10 cellular contexts compared by ENCODE assay signal in the genomic region with DNA sequence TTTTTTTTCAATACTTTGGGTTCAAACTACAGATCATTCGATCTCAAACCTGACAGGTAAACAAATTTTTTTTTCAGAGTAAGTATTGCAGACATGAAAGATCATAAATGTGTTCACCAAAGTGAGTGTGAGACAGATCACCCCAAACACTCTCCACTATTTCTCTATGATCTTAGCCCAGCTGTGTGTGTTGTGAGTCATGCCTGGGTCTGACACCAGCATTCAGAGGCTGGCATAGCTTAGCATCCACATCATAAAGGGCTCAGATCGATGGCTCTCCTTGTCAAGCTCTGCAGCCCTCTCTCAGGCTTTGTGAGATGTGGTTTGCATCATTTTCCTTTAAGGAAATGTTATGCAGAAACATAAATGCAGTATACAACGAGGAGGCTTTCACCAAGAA.
A peak's percentile ranks its signal among the peaks of the same experiment; 100 is the strongest.
DNase-seq lines count a peak whose midpoint lies in the region; ATAC-seq and TF ChIP-seq lines count a peak whose summit lies in the region.
"Had no signal": no experiment of that assay in that cellular context is flagged by ENCODE, and none has a peak within 500 bp of the region (broad histone marks: within the 10 kb centered on the region; RNA-seq: fewer than 3 reads in every experiment).

No MANE protein-coding gene starts in this region.

- TF ChIP-seq EP300 in neural cell (conservative IDR thresholded peaks at IDR 0.05; ENCODE audit: poor library complexity, severe bottlenecking): no peak

- no peak for ATAC-seq in GM19467 (IDR thresholded peaks at IDR 0.05; ENCODE audit: unreplicated experiment)

- no peaks in the 10 kb centered on the region for H3F3A ChIP-seq in neural cell (ENCODE audit: insufficient read depth, low read length, poor library complexity, severe bottlenecking)

- DNase-seq in EL: peak; percentile 82
- peak; percentile 28 for DNase-seq in NAMALWA (ENCODE audit: low spot score)
- DNase-seq in colonic mucosa: no peak
- DNase-seq in activated gamma-delta T cell treated with Interleukin-2 at 50 U/mL for 16 hours: no peak
- DNase-seq in 8988T: no peak
- DNase-seq in SKM-1 treated with dmso at 0.1 percent for 144 hours (lab: John Stamatoyannopoulos, UW; ENCODE audit: unreplicated experiment): no peak
- DNase-seq: NCI-H510A had no signal

- TF ChIP-seq CTCF in colonic mucosa (IDR thresholded peaks at IDR 0.05): no peak
- no peak for TF ChIP-seq CTCF in neural cell (IDR thresholded peaks at IDR 0.05; ENCODE audit: poor library complexity, severe bottlenecking)

- no peaks in the 10 kb centered on the region for H3K36me3 ChIP-seq in colonic mucosa
- H3K36me3 ChIP-seq in neural cell (ENCODE audit: insufficient read depth, low read length): no peaks in the 10 kb centered on the region
- H3K36me3 ChIP-seq: prostate gland had no signal

- intact Hi-C loops in colonic mucosa (cut with DNase I): no loop called here

- no peak for TF ChIP-seq RAD21 in neural cell (conservative IDR thresholded peaks at IDR 0.05)

- H3K9ac ChIP-seq in colonic mucosa (ENCODE audit: low read depth in 2 of 2, low read length in 2 of 2) (no peak overlapping the region), neural cell (ENCODE audit: low read length) (peak overlapping the region; percentile 27)

- H3K27me3 ChIP-seq in colonic mucosa (no peaks in the 10 kb centered on the region), neural cell (ENCODE audit: insufficient read depth, low read depth, low read length) (no peaks in the 10 kb centered on the region)

- peak overlapping the region; percentile 85 for H3K27ac ChIP-seq in colonic mucosa
- no peak overlapping the region for H3K27ac ChIP-seq in neural cell (ENCODE audit: low read length)
- H3K27ac ChIP-seq: prostate gland had no signal

- peaks cover 23% of the 10 kb centered on the region for H3K4me1 ChIP-seq in colonic mucosa
- H3K4me1 ChIP-seq: prostate gland had no signal

- H3K4me2 ChIP-seq in neural cell (ENCODE audit: low read length): no peak overlapping the region

- H3K4me3 ChIP-seq in colonic mucosa (no peak overlapping the region), neural cell (ENCODE audit: low read length) (no peak overlapping the region)
- H3K4me3 ChIP-seq: prostate gland had no signal

- H2AFZ ChIP-seq in neural cell (ENCODE audit: low read depth, low read length): no peak overlapping the region

- no peaks in the 10 kb centered on the region for H3K79me2 ChIP-seq in neural cell (replicated peaks; ENCODE audit: insufficient read depth, low read length)

- no peaks in the 10 kb centered on the region for H3K9me2 ChIP-seq in neural cell (ENCODE audit: insufficient read depth, low read length)

- H3K9me3 ChIP-seq in colonic mucosa (no peaks in the 10 kb centered on the region), neural cell (ENCODE audit: low read length) (no peaks in the 10 kb centered on the region)
- H3K9me3 ChIP-seq: prostate gland had no signal

- H4K20me1 ChIP-seq in neural cell (ENCODE audit: insufficient read depth): no peaks in the 10 kb centered on the region

TF ChIP-seq in neural cell, 6 proteins besides CTCF, POLR2A, EP300 and RAD21:
- TF ChIP-seq TAF1 (IDR thresholded peaks at IDR 0.05; ENCODE audit: low read depth) (no peak), POLR2AphosphoS5 (IDR thresholded peaks at IDR 0.05) (no peak), EZH2 (IDR thresholded peaks at IDR 0.05; ENCODE audit: borderline replicate concordance, insufficient read depth, low read length, poor library complexity, severe bottlenecking) (no peak), MXI1 (conservative IDR thresholded peaks at IDR 0.05; ENCODE audit: poor library complexity, severe bottlenecking) (no peak), SMC3 (conservative IDR thresholded peaks at IDR 0.05; ENCODE audit: poor library complexity) (no peak)
- TF ChIP-seq, protein P1, sequence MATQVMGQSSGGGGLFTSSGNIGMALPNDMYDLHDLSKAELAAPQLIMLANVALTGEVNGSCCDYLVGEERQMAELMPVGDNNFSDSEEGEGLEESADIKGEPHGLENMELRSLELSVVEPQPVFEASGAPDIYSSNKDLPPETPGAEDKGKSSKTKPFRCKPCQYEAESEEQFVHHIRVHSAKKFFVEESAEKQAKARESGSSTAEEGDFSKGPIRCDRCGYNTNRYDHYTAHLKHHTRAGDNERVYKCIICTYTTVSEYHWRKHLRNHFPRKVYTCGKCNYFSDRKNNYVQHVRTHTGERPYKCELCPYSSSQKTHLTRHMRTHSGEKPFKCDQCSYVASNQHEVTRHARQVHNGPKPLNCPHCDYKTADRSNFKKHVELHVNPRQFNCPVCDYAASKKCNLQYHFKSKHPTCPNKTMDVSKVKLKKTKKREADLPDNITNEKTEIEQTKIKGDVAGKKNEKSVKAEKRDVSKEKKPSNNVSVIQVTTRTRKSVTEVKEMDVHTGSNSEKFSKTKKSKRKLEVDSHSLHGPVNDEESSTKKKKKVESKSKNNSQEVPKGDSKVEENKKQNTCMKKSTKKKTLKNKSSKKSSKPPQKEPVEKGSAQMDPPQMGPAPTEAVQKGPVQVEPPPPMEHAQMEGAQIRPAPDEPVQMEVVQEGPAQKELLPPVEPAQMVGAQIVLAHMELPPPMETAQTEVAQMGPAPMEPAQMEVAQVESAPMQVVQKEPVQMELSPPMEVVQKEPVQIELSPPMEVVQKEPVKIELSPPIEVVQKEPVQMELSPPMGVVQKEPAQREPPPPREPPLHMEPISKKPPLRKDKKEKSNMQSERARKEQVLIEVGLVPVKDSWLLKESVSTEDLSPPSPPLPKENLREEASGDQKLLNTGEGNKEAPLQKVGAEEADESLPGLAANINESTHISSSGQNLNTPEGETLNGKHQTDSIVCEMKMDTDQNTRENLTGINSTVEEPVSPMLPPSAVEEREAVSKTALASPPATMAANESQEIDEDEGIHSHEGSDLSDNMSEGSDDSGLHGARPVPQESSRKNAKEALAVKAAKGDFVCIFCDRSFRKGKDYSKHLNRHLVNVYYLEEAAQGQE (IDR thresholded peaks at IDR 0.05; ENCODE audit: borderline replicate concordance): no peak

Comparison
In these comparisons a context has a peak if more than half of its experiments do, and no peak if none do; other contexts are left out.
1. DNase-seq: peak in EL (single experiment) and NAMALWA (single experiment); none in colonic mucosa (single experiment), activated gamma-delta T cell treated with Interleukin-2 at 50 U/mL for 16 hours (single experiment), 8988T (single experiment) and SKM-1 treated with dmso at 0.1 percent for 144 hours (single experiment).